1 cellular context compared by ENCODE assay signal in the genomic region with DNA sequence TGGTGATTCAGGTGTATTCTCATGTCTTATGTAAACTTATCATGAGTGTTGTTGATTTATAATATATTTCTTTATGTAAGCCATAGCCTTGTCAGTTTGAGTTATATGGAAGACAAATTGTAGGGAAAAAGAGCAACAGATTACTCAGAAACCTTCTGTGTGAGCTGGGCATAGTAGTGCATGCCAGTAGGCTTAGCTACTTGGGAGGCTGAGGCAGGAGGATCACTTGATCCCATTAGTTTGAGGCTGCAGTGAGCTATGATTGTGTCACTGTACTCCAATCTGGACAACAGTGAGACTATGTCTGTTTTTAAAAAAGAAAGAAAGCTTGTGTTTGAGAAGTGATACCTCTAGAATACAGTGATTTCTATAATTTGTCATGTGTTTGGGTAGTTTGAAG.
TF ChIP-seq lines count a peak whose summit lies in the region.

No MANE protein-coding gene starts in this region.

TF ChIP-seq in HCT116, 20 proteins besides CTCF, POLR2A, EP300 and RAD21 (continued from another document):
- no peak for TF ChIP-seq CBX3 (IDR thresholded peaks at IDR 0.05; ENCODE audit: low read depth)
- no peak for TF ChIP-seq POLR2AphosphoS5 (IDR thresholded peaks at IDR 0.05; ENCODE audit: low read depth, low read length)
- TF ChIP-seq, protein P1, sequence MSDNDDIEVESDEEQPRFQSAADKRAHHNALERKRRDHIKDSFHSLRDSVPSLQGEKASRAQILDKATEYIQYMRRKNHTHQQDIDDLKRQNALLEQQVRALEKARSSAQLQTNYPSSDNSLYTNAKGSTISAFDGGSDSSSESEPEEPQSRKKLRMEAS (IDR thresholded peaks at IDR 0.05): no peak
- TF ChIP-seq TCF7L2 (IDR thresholded peaks at IDR 0.05; ENCODE audit: borderline replicate concordance, extremely low read depth, insufficient read depth, insufficient read length): no peak
- no peak for TF ChIP-seq JUND (IDR thresholded peaks at IDR 0.05)
- TF ChIP-seq, protein P2, sequence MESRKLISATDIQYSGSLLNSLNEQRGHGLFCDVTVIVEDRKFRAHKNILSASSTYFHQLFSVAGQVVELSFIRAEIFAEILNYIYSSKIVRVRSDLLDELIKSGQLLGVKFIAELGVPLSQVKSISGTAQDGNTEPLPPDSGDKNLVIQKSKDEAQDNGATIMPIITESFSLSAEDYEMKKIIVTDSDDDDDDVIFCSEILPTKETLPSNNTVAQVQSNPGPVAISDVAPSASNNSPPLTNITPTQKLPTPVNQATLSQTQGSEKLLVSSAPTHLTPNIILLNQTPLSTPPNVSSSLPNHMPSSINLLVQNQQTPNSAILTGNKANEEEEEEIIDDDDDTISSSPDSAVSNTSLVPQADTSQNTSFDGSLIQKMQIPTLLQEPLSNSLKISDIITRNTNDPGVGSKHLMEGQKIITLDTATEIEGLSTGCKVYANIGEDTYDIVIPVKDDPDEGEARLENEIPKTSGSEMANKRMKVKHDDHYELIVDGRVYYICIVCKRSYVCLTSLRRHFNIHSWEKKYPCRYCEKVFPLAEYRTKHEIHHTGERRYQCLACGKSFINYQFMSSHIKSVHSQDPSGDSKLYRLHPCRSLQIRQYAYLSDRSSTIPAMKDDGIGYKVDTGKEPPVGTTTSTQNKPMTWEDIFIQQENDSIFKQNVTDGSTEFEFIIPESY (IDR thresholded peaks at IDR 0.05; ENCODE audit: extremely low read depth, insufficient replicate concordance, low read length): no peak
- TF ChIP-seq SIN3A (IDR thresholded peaks at IDR 0.05; ENCODE audit: low read depth): no peak
- TF ChIP-seq SP1 (IDR thresholded peaks at IDR 0.05; ENCODE audit: low read depth): no peak
- TF ChIP-seq, protein P3, sequence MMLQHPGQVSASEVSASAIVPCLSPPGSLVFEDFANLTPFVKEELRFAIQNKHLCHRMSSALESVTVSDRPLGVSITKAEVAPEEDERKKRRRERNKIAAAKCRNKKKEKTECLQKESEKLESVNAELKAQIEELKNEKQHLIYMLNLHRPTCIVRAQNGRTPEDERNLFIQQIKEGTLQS (IDR thresholded peaks at IDR 0.05): no peak
- TF ChIP-seq CEBPB (IDR thresholded peaks at IDR 0.05; ENCODE audit: low read depth): no peak
- TF ChIP-seq ZFX (IDR thresholded peaks at IDR 0.05): no peak
- no peak for TF ChIP-seq EZH2 (IDR thresholded peaks at IDR 0.05)
- no peak for TF ChIP-seq YY1 (IDR thresholded peaks at IDR 0.05; ENCODE audit: extremely low read depth, insufficient replicate concordance, low read depth, low read length)
